Comparison of ENCODE assay signal across 8 cellular contexts in the genomic region with DNA sequence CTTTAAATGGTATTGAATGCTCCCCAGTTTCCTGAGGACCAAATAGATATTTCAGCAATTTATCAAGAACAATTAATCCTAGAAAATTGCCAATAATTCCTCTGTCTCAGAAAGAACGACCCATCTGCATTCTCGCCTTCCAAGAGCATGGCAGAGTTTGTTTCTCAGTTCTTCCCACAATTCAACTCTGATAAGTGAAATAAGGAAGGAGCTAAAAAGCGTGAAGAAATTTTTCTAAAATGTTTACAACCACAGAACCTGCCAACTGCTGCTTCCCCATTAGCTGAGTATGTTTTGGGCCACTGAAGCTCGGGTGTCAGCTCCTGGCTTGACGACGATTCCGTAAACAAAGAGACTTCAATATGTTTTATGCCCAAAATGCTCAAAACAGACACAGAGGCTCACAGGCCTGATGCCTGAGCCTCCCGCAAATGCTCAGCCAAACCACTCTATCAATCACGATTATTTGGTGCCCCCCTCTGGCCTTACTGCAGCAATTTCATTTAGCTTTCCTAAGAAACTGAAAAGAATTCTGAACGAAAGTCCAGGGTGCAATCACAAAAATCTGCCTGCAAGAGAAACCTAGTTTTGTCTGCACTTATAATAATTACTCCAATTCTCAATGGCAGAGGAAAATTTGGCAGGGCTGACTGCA.
DNase-seq lines count a peak whose midpoint lies in the region; ATAC-seq, FAIRE-seq and TF ChIP-seq lines count a peak whose summit lies in the region.

No MANE protein-coding gene starts in this region.

- 27% methylated on average over 10 of the region's 10 CpGs for WGBS in right lobe of liver (ENCODE audit: insufficient coverage, low coverage, low lambda C conversion rate, missing lambda C conversion rate)

- intact Hi-C loops in right lobe of liver (cut with DNase I) = no loop called here

- H3K4me1 ChIP-seq in right lobe of liver = no peaks in the 10 kb centered on the region

- no peaks in the 10 kb centered on the region for H3K36me3 ChIP-seq in right lobe of liver

- ATAC-seq in right lobe of liver (peak in 1 of 4 donors; percentile 23), HG02973 (IDR thresholded peaks at IDR 0.05; ENCODE audit: unreplicated experiment) (no peak), HG02623 (IDR thresholded peaks at IDR 0.05; ENCODE audit: unreplicated experiment) (no peak), HG03097 (IDR thresholded peaks at IDR 0.05; ENCODE audit: low FRiP score, unreplicated experiment) (no peak)

- no peak for DNase-seq in D721Med (ENCODE audit: insufficient read length, low spot score)
- peak; percentile 58 for DNase-seq in HEK293T (ENCODE audit: extremely low spot score)
- DNase-seq in NOMO-1 (lab: John Stamatoyannopoulos, UW; ENCODE audit: unreplicated experiment in 2 of 2) = peak; percentile 43 to 52
- peak; percentile 10 for DNase-seq in cerebellum (ENCODE audit: low spot score)
- DNase-seq in right lobe of liver = no peak

- peak; percentile 88 for TF ChIP-seq CTCF in D721Med (IDR thresholded peaks at IDR 0.05; ENCODE audit: insufficient read depth, missing control alignments)
- peak; percentile 4 to 21 (median 15) for TF ChIP-seq CTCF in right lobe of liver (IDR thresholded peaks at IDR 0.05)

- no peaks in the 10 kb centered on the region for H3K27me3 ChIP-seq in right lobe of liver

- H3K4me3 ChIP-seq in right lobe of liver = no peak overlapping the region

- no peak overlapping the region for H3K27ac ChIP-seq in right lobe of liver

- POLR2A ChIA-PET in HEK293T (lab: Yijun Ruan, JAX) = no interaction called here

- no peaks in the 10 kb centered on the region for H3K9me3 ChIP-seq in right lobe of liver

- no peak for TF ChIP-seq POLR2A in right lobe of liver (IDR thresholded peaks at IDR 0.05)

- no peak for FAIRE-seq in D721Med (lab: Jason Lieb, UNC)

- CTCF ChIA-PET in HEK293T (lab: Yijun Ruan, JAX) = interaction anchor here (0.6 to 0.9 kb wide), 3 partner anchors 9 to 494 kb away, joined by 3 to 4 read pairs (median 3); no protein-coding TSS in a partner anchor

TF ChIP-seq in HEK293T, 16 proteins besides CTCF, POLR2A, EP300 and RAD21:
- TF ChIP-seq FOXA1 (IDR thresholded peaks at IDR 0.05) = no peak
- TF ChIP-seq, protein P1, sequence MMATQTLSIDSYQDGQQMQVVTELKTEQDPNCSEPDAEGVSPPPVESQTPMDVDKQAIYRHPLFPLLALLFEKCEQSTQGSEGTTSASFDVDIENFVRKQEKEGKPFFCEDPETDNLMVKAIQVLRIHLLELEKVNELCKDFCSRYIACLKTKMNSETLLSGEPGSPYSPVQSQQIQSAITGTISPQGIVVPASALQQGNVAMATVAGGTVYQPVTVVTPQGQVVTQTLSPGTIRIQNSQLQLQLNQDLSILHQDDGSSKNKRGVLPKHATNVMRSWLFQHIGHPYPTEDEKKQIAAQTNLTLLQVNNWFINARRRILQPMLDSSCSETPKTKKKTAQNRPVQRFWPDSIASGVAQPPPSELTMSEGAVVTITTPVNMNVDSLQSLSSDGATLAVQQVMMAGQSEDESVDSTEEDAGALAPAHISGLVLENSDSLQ (IDR thresholded peaks at IDR 0.05) = no peak
- no peak for TF ChIP-seq ZNF384 (IDR thresholded peaks at IDR 0.05)
- no peak for TF ChIP-seq ARNT (IDR thresholded peaks at IDR 0.05)
- no peak for TF ChIP-seq SUZ12 (IDR thresholded peaks at IDR 0.05)
- no peak for TF ChIP-seq CTBP1 (IDR thresholded peaks at IDR 0.05; ENCODE audit: borderline replicate concordance)
- no peak for TF ChIP-seq TARDBP (IDR thresholded peaks at IDR 0.05)
- TF ChIP-seq LEF1 (IDR thresholded peaks at IDR 0.05; ENCODE audit: borderline replicate concordance) = no peak
- TF ChIP-seq SP1 (IDR thresholded peaks at IDR 0.05) = no peak
- TF ChIP-seq FOXK2 (IDR thresholded peaks at IDR 0.05) = no peak
- TF ChIP-seq ELF4 (IDR thresholded peaks at IDR 0.05) = no peak
- no peak for TF ChIP-seq HDGF (IDR thresholded peaks at IDR 0.05; ENCODE audit: borderline replicate concordance)
- TF ChIP-seq NFRKB (IDR thresholded peaks at IDR 0.05) = no peak
- TF ChIP-seq BHLHE40 (IDR thresholded peaks at IDR 0.05; ENCODE audit: borderline replicate concordance) = no peak
- no peak for TF ChIP-seq L3MBTL2 (conservative IDR thresholded peaks at IDR 0.05)
- no peak for TF ChIP-seq FOXM1 (IDR thresholded peaks at IDR 0.05; ENCODE audit: borderline replicate concordance)

Comparison
In these comparisons a context has a peak if more than half of its experiments do, and no peak if none do; other contexts are left out.
1. DNase-seq: peak in HEK293T (single experiment), NOMO-1 (2 of 2) and cerebellum (single experiment); none in D721Med (single experiment) and right lobe of liver (0 of 3).